2 cellular contexts compared by ENCODE assay signal in genomic region chr15:65641723-65642475, GRCh38.
TF ChIP-seq lines count a peak whose summit lies in the region.

No MANE protein-coding gene starts in this region.

TF ChIP-seq in IMR-90, 13 proteins besides CTCF, POLR2A, EP300 and RAD21:
- TF ChIP-seq RFX5 (IDR thresholded peaks at IDR 0.05; ENCODE audit: low read depth, low read length): no peak

TF ChIP-seq in K562, 482 proteins besides CTCF, POLR2A, EP300 and RAD21:
- TF ChIP-seq SMARCE1 (IDR thresholded peaks at IDR 0.05) (no peak), TAF15 (IDR thresholded peaks at IDR 0.05; ENCODE audit: low read depth, low read length) (no peak), XRCC3 (IDR thresholded peaks at IDR 0.05) (no peak), MYC (IDR thresholded peaks at IDR 0.05; ENCODE audit: low read depth, low read length) (no peak), MYC (CRISPR knock-in tag; IDR thresholded peaks at IDR 0.05; ENCODE audit: borderline replicate concordance, low read depth) (no peak)
